1 cellular context compared by ENCODE assay signal in the genomic region with DNA sequence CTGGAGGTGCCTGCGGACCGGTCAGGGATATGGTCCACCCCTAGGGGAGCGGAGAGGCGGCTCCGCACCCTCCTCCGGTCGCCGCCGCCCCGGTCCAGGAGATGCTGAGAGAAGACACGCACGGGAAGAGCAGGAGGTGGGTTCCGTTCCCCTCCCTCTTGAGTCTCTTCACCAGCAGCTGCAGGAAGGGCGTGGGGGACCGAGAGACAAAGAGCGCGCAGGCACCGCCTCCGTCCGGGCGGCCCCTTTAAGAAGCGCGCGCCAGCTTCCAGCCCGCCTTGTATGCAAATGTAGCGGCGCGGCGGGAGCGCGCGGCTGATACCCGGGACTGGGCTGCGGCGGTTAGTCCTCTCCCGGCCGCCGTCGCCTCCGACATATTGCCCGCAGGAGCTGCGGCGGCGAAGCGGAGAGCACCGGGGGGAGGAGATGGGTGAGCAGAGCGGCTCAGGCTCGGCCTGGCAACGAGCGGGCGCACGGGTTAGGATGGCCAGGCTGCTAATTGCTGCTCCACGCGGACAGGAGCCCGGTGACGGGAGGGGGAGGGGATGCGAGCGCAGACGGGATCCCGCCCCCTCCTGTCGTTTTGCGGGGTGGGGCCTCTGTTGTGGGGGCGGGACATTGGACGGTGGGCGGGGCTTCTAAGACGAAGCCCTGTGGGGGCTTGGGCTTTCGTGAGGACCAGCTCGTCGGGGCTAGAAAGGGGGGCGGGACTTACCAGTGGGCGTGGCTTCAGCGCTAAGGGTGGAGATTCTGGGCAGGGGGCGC.
TF ChIP-seq lines count a peak whose summit lies in the region.

A gene (plus strand): TSS at position 318 of the 765 bp plus-strand sequence. CDS start 109 bp downstream, at position 427.

TF ChIP-seq in HepG2, 621 proteins besides CTCF, POLR2A, EP300 and RAD21 (continued from another document):
- TF ChIP-seq ZNF274 (CRISPR knock-in tag; IDR thresholded peaks at IDR 0.05) = peak; percentile 87; the same call in 1 of the 2 replicates
- TF ChIP-seq, protein P1, sequence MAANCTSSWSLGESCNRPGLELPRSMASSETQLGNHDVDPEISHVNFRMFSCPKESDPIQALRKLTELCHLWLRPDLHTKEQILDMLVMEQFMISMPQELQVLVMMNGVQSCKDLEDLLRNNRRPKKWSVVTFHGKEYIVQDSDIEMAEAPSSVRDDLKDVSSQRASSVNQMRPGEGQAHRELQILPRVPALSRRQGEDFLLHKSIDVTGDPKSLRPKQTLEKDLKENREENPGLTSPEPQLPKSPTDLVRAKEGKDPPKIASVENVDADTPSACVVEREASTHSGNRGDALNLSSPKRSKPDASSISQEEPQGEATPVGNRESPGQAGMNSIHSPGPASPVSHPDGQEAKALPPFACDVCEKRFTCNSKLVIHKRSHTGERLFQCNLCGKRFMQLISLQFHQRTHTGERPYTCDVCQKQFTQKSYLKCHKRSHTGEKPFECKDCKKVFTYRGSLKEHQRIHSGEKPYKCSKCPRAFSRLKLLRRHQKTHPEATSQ (CRISPR knock-in tag; IDR thresholded peaks at IDR 0.05; ENCODE audit: borderline replicate concordance) = no peak
- TF ChIP-seq ZNF296 (CRISPR knock-in tag; conservative IDR thresholded peaks at IDR 0.05) = 0 out of 2 replicates have a peak, but pooled peaks have one; percentile 29
- TF ChIP-seq FLYWCH1 (CRISPR knock-in tag; IDR thresholded peaks at IDR 0.05) = no peak
- peak; percentile 72 for TF ChIP-seq ZSCAN25 (CRISPR knock-in tag; IDR thresholded peaks at IDR 0.05)
- TF ChIP-seq ERF (CRISPR knock-in tag; IDR thresholded peaks at IDR 0.05) = peak; percentile 67; the same call in 1 of the 2 replicates
- TF ChIP-seq ZNF317 (CRISPR knock-in tag; IDR thresholded peaks at IDR 0.05) = peak; percentile 76; the same call in 1 of the 2 replicates
- no peak for TF ChIP-seq SP140L (CRISPR knock-in tag; IDR thresholded peaks at IDR 0.05; ENCODE audit: borderline replicate concordance)
- TF ChIP-seq, protein P2, sequence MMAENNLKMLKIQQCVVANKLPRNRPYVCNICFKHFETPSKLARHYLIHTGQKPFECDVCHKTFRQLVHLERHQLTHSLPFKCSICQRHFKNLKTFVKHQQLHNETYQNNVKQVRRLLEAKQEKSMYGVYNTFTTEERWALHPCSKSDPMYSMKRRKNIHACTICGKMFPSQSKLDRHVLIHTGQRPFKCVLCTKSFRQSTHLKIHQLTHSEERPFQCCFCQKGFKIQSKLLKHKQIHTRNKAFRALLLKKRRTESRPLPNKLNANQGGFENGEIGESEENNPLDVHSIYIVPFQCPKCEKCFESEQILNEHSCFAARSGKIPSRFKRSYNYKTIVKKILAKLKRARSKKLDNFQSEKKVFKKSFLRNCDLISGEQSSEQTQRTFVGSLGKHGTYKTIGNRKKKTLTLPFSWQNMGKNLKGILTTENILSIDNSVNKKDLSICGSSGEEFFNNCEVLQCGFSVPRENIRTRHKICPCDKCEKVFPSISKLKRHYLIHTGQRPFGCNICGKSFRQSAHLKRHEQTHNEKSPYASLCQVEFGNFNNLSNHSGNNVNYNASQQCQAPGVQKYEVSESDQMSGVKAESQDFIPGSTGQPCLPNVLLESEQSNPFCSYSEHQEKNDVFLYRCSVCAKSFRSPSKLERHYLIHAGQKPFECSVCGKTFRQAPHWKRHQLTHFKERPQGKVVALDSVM (CRISPR knock-in tag; IDR thresholded peaks at IDR 0.05) = no peak
